ENCODE assay signal across 8 cellular contexts in the genomic region with DNA sequence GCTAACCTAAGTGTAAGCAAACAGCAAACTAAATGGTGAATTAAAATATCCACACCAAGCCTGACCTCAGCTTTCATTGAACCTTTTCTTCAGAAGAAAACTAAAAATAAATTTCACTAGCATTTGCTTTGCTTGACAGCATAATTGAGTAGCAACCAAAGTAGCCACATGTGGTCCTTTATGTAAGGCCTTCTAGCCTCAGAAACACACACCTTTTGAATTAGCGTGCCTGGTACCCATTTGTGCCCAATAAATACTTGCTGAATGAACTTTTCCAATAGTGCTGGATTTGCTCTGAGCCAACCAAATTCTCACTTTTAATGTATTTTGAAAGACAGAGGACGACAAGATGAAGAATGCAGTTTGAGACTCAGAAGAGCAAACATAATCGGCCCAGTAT. TPM values are rescaled to one million over a fixed set of nuclear protein-coding genes. Genes with fewer than 3 reads are reported as not detected.
A peak's percentile ranks its signal among the peaks of the same experiment; 100 is the strongest.
DNase-seq lines count a peak whose midpoint lies in the region; ATAC-seq, FAIRE-seq and TF ChIP-seq lines count a peak whose summit lies in the region.

No MANE protein-coding gene starts in this region.

- H3K4me1 ChIP-seq in upper lobe of left lung = peaks cover 19 to 38% (median 27%) of the 10 kb centered on the region in 4 donors

- peak overlapping the region in 3 of 4 donors; percentile 86 to 91 (median 87) for H3K4me3 ChIP-seq in upper lobe of left lung

- intact Hi-C loops in activated T-helper 2 cell treated with anti-CD3 and anti-CD28 coated beads, Interferon-gamma antibody, Interleukin-2, Interleukin-4, amounts not matched to agents 10 μg/mL and 5 μg/mL and 100 μg/mL, durations not matched to agents 14 hours and 24 hours and 36 hours (cut with micrococcal nuclease) = loop anchor here (10.0 kb wide), 1 partner anchor 330 kb away; no protein-coding TSS in a partner anchor

- no peaks in the 10 kb centered on the region for H3K27me3 Mint-ChIP-seq in stimulated activated naive CD8-positive, alpha-beta T cell treated with anti-CD3 and anti-CD28 coated beads, Interleukin-15, Interleukin-2, amounts not matched to agents 100 ng/mL and 50 ng/mL, for 24 hours
- no peaks in the 10 kb centered on the region for H3K27me3 Mint-ChIP-seq in activated T-helper 2 cell treated with anti-CD3 and anti-CD28 coated beads, Interferon-gamma antibody, Interleukin-2, Interleukin-4, amounts not matched to agents 10 μg/mL and 5 μg/mL and 100 μg/mL, durations not matched to agents 14 hours and 24 hours and 36 hours (ENCODE audit: low read depth)

- no peak for TF ChIP-seq EP300 in upper lobe of left lung (IDR thresholded peaks at IDR 0.05)

- peak overlapping the region; percentile 98 for H3K4me3 Mint-ChIP-seq in stimulated activated naive CD8-positive, alpha-beta T cell treated with anti-CD3 and anti-CD28 coated beads, Interleukin-15, Interleukin-2, amounts not matched to agents 100 ng/mL and 50 ng/mL, for 24 hours
- peak overlapping the region; percentile 87 for H3K4me3 Mint-ChIP-seq in activated T-helper 2 cell treated with anti-CD3 and anti-CD28 coated beads, Interferon-gamma antibody, Interleukin-2, Interleukin-4, amounts not matched to agents 10 μg/mL and 5 μg/mL and 100 μg/mL, durations not matched to agents 14 hours and 24 hours and 36 hours (ENCODE audit: low read depth)

- FAIRE-seq in frontal cortex (lab: Jason Lieb, UNC) = no peak

- peaks cover 15% of the 10 kb centered on the region for H3K36me3 Mint-ChIP-seq in stimulated activated naive CD8-positive, alpha-beta T cell treated with anti-CD3 and anti-CD28 coated beads, Interleukin-15, Interleukin-2, amounts not matched to agents 100 ng/mL and 50 ng/mL, for 24 hours (ENCODE audit: low read depth)
- H3K36me3 Mint-ChIP-seq in activated T-helper 2 cell treated with anti-CD3 and anti-CD28 coated beads, Interferon-gamma antibody, Interleukin-2, Interleukin-4, amounts not matched to agents 10 μg/mL and 5 μg/mL and 100 μg/mL, durations not matched to agents 14 hours and 24 hours and 36 hours (ENCODE audit: low read depth) = peaks cover 29% of the 10 kb centered on the region

- peaks cover 0 to 5% (median 0%) of the 10 kb centered on the region in 4 donors for H3K36me3 ChIP-seq in upper lobe of left lung

- no peak for TF ChIP-seq CTCF in upper lobe of left lung (IDR thresholded peaks at IDR 0.05)

- no peak for TF ChIP-seq POLR2A in upper lobe of left lung (IDR thresholded peaks at IDR 0.05)

- H3K27me3 ChIP-seq in upper lobe of left lung = no peaks in the 10 kb centered on the region

- peak overlapping the region; percentile 71 for H3K27ac Mint-ChIP-seq in stimulated activated naive CD8-positive, alpha-beta T cell treated with anti-CD3 and anti-CD28 coated beads, Interleukin-15, Interleukin-2, amounts not matched to agents 100 ng/mL and 50 ng/mL, for 24 hours
- peak overlapping the region; percentile 97 for H3K27ac Mint-ChIP-seq in activated T-helper 2 cell treated with anti-CD3 and anti-CD28 coated beads, Interferon-gamma antibody, Interleukin-2, Interleukin-4, amounts not matched to agents 10 μg/mL and 5 μg/mL and 100 μg/mL, durations not matched to agents 14 hours and 24 hours and 36 hours

- peaks cover 63% of the 10 kb centered on the region for H3K4me1 Mint-ChIP-seq in stimulated activated naive CD8-positive, alpha-beta T cell treated with anti-CD3 and anti-CD28 coated beads, Interleukin-15, Interleukin-2, amounts not matched to agents 100 ng/mL and 50 ng/mL, for 24 hours (ENCODE audit: low read depth)
- H3K4me1 Mint-ChIP-seq in activated T-helper 2 cell treated with anti-CD3 and anti-CD28 coated beads, Interferon-gamma antibody, Interleukin-2, Interleukin-4, amounts not matched to agents 10 μg/mL and 5 μg/mL and 100 μg/mL, durations not matched to agents 14 hours and 24 hours and 36 hours (ENCODE audit: low read depth) = peaks cover 37% of the 10 kb centered on the region

- no peaks in the 10 kb centered on the region for H3K9me3 ChIP-seq in upper lobe of left lung

- ATAC-seq in stimulated activated naive CD8-positive, alpha-beta T cell treated with anti-CD3 and anti-CD28 coated beads, Interleukin-15, Interleukin-2, amounts not matched to agents 100 U/mL and 50 U/mL, for 24 hours = no peak
- ATAC-seq in upper lobe of left lung (ENCODE audit: low FRiP score in 2 of 2) (no peak), HG02970 (IDR thresholded peaks at IDR 0.05; ENCODE audit: low FRiP score, unreplicated experiment) (no peak)

- H3K27ac ChIP-seq in upper lobe of left lung = peak overlapping the region in 3 of 4 donors; percentile 94 to 99 (median 99)

- 44 to 50% methylated on average over 3 of the region's 3 CpGs for WGBS in upper lobe of left lung, 2 donors

- peaks cover 3% of the 10 kb centered on the region for H3K9me3 Mint-ChIP-seq in stimulated activated naive CD8-positive, alpha-beta T cell treated with anti-CD3 and anti-CD28 coated beads, Interleukin-15, Interleukin-2, amounts not matched to agents 100 ng/mL and 50 ng/mL, for 24 hours
- no peaks in the 10 kb centered on the region for H3K9me3 Mint-ChIP-seq in activated T-helper 2 cell treated with anti-CD3 and anti-CD28 coated beads, Interferon-gamma antibody, Interleukin-2, Interleukin-4, amounts not matched to agents 10 μg/mL and 5 μg/mL and 100 μg/mL, durations not matched to agents 14 hours and 24 hours and 36 hours

- no peak for DNase-seq in stimulated activated naive CD8-positive, alpha-beta T cell treated with anti-CD3 and anti-CD28 coated beads, Interleukin-15, Interleukin-2, amounts not matched to agents 100 U/mL and 50 U/mL, for 24 hours
- DNase-seq in activated T-helper 2 cell treated with anti-CD3 and anti-CD28 coated beads, Interferon-gamma antibody, Interleukin-2, Interleukin-4, amounts not matched to agents 10 μg/mL and 5 μg/mL and 100 μg/mL, durations not matched to agents 14 hours and 24 hours and 36 hours (ENCODE audit: low spot score) = no peak
- DNase-seq in left kidney (ENCODE audit: low read depth, low spot score) (peak; percentile 4), upper lobe of left lung (no peak), frontal cortex (ENCODE audit: low spot score in 2 of 2) (no peak), mesenteric fat pad (ENCODE audit: low spot score) (no peak)

RNA-seq across cellular contexts. Expression of a gene that starts 2.1 kb away (rescaled TPM):
- total RNA-seq in activated T-helper 2 cell treated with anti-CD3 and anti-CD28 coated beads, Interferon-gamma antibody, Interleukin-2, Interleukin-4, amounts not matched to agents 10 μg/mL and 5 μg/mL and 100 μg/mL, durations not matched to agents 14 hours and 24 hours and 36 hours = 48.5 and 52.9 TPM in 2 replicates
- total RNA-seq in upper lobe of left lung (10 to 100 TPM; 39.2 to 75.2 (median 55.3) TPM), frontal cortex (55.8 TPM), mesenteric fat pad (57.3 TPM)
